Comparison of ENCODE assay signal across 1 cellular context in genomic region chr11:63915961-63916836, GRCh38.
TF ChIP-seq lines count a peak whose summit lies in the region.

No MANE protein-coding gene starts in this region.

TF ChIP-seq in HepG2, 621 proteins besides CTCF, POLR2A, EP300 and RAD21 (continued from another document and continues in another):
- TF ChIP-seq NFAT5 (CRISPR knock-in tag; IDR thresholded peaks at IDR 0.05) = peak; percentile 28; the same call in 1 of the 2 replicates
- TF ChIP-seq DNMT3B (CRISPR knock-in tag; conservative IDR thresholded peaks at IDR 0.05) = no peak
- no peak for TF ChIP-seq ETV6 (CRISPR knock-in tag; conservative IDR thresholded peaks at IDR 0.05)
- no peak for TF ChIP-seq HNF4G (IDR thresholded peaks at IDR 0.05; ENCODE audit: borderline replicate concordance, low read depth, low read length)
- no peak for TF ChIP-seq HNF4G (CRISPR knock-in tag; IDR thresholded peaks at IDR 0.05; ENCODE audit: borderline replicate concordance, low read depth)
- 0 out of 2 replicates have a peak, but pooled peaks have one; percentile 25 for TF ChIP-seq RXRB (CRISPR knock-in tag; IDR thresholded peaks at IDR 0.05; ENCODE audit: borderline replicate concordance)
- TF ChIP-seq WIZ (CRISPR knock-in tag; IDR thresholded peaks at IDR 0.05) = no peak
- no peak for TF ChIP-seq MEIS1 (CRISPR knock-in tag; IDR thresholded peaks at IDR 0.05; ENCODE audit: borderline replicate concordance)
- TF ChIP-seq ZNF691 (CRISPR knock-in tag; IDR thresholded peaks at IDR 0.05; ENCODE audit: borderline replicate concordance, low read depth) = peak; percentile 37; the same call in 1 of the 2 replicates
- TF ChIP-seq ETV5 (CRISPR knock-in tag; IDR thresholded peaks at IDR 0.05; ENCODE audit: borderline replicate concordance) = no peak
- 0 out of 2 replicates have a peak, but pooled peaks have one; percentile 18 for TF ChIP-seq HNRNPL (IDR thresholded peaks at IDR 0.05; ENCODE audit: low read depth, low read length)
- no peak for TF ChIP-seq CCAR2 (optimal IDR thresholded peaks at IDR 0.05; ENCODE audit: low read depth, low read length)
- TF ChIP-seq HDAC1 (CRISPR knock-in tag; IDR thresholded peaks at IDR 0.05) = peak; percentile 7; the same call in 1 of the 2 replicates
- TF ChIP-seq SRY (CRISPR knock-in tag; IDR thresholded peaks at IDR 0.05) = peak; percentile 70; the same call in 1 of the 2 replicates
- no peak for TF ChIP-seq U2AF2 (IDR thresholded peaks at IDR 0.05; ENCODE audit: low read depth, low read length)
- peak; percentile 29; the same call in 1 of the 2 replicates for TF ChIP-seq ZSCAN9 (CRISPR knock-in tag; IDR thresholded peaks at IDR 0.05; ENCODE audit: borderline replicate concordance)
- TF ChIP-seq ERF (CRISPR knock-in tag; IDR thresholded peaks at IDR 0.05) = peak; percentile 35; the same call in 1 of the 2 replicates
- peak; percentile 80; the same call in 1 of the 2 replicates for TF ChIP-seq ZNF576 (CRISPR knock-in tag; IDR thresholded peaks at IDR 0.05)
- TF ChIP-seq HDAC6 (IDR thresholded peaks at IDR 0.05; ENCODE audit: low read depth, low read length) = no peak
- peak; percentile 48 for TF ChIP-seq AGO1 (IDR thresholded peaks at IDR 0.05; ENCODE audit: low read depth, low read length, poor library complexity, severe bottlenecking)
- 0 out of 2 replicates have a peak, but pooled peaks have one; percentile 13 for TF ChIP-seq CBFB (CRISPR knock-in tag; IDR thresholded peaks at IDR 0.05)
- TF ChIP-seq HMGXB4 (CRISPR knock-in tag; IDR thresholded peaks at IDR 0.05; ENCODE audit: borderline replicate concordance in 1 of 2, low read depth in 1 of 2) = peak; percentile 60 to 93; a peak in 3 of 4 replicates
- no peak for TF ChIP-seq SIN3A (IDR thresholded peaks at IDR 0.05; ENCODE audit: borderline replicate concordance, low read depth, low read length)
- 0 out of 2 replicates have a peak, but pooled peaks have one; percentile 20 for TF ChIP-seq ZNF891 (CRISPR knock-in tag; IDR thresholded peaks at IDR 0.05)
- TF ChIP-seq ZSCAN25 (CRISPR knock-in tag; IDR thresholded peaks at IDR 0.05) = no peak
- TF ChIP-seq JARID2 (CRISPR knock-in tag; IDR thresholded peaks at IDR 0.05; ENCODE audit: insufficient replicate concordance) = peak; percentile 53
- no peak for TF ChIP-seq ZNF652 (CRISPR knock-in tag; IDR thresholded peaks at IDR 0.05; ENCODE audit: borderline replicate concordance, low read depth)
- TF ChIP-seq THAP11 (CRISPR knock-in tag; IDR thresholded peaks at IDR 0.05) = peak; percentile 44; the same call in 1 of the 2 replicates
- TF ChIP-seq ZNF547 (CRISPR knock-in tag; IDR thresholded peaks at IDR 0.05) = 0 out of 2 replicates have a peak, but pooled peaks have one; percentile 56
- peak; percentile 23; the same call in 1 of the 2 replicates for TF ChIP-seq ZNF501 (CRISPR knock-in tag; IDR thresholded peaks at IDR 0.05)
- TF ChIP-seq ZSCAN31 (CRISPR knock-in tag; IDR thresholded peaks at IDR 0.05; ENCODE audit: low read depth) = no peak
- TF ChIP-seq ELK4 (CRISPR knock-in tag; IDR thresholded peaks at IDR 0.05; ENCODE audit: borderline replicate concordance) = no peak
- no peak for TF ChIP-seq ONECUT2 (CRISPR knock-in tag; IDR thresholded peaks at IDR 0.05)
- no peak for TF ChIP-seq MTA1 (CRISPR knock-in tag; IDR thresholded peaks at IDR 0.05; ENCODE audit: borderline replicate concordance)
- TF ChIP-seq SMAD1 (CRISPR knock-in tag; IDR thresholded peaks at IDR 0.05; ENCODE audit: borderline replicate concordance, low read depth) = peak; percentile 33; the same call in 1 of the 2 replicates
- no peak for TF ChIP-seq ZNF678 (CRISPR knock-in tag; IDR thresholded peaks at IDR 0.05)
- TF ChIP-seq KDM2A (CRISPR knock-in tag; IDR thresholded peaks at IDR 0.05; ENCODE audit: borderline replicate concordance, low read depth) = peak; percentile 36; the same call in 1 of the 2 replicates
- TF ChIP-seq ZGPAT (CRISPR knock-in tag; IDR thresholded peaks at IDR 0.05) = peak; percentile 25; the same call in 1 of the 2 replicates
- TF ChIP-seq BRD4 (CRISPR knock-in tag; IDR thresholded peaks at IDR 0.05) = no peak
- no peak for TF ChIP-seq PHF8 (CRISPR knock-in tag; IDR thresholded peaks at IDR 0.05)
- peak; percentile 85; the same call in 1 of the 2 replicates for TF ChIP-seq ZFP91 (CRISPR knock-in tag; IDR thresholded peaks at IDR 0.05; ENCODE audit: borderline replicate concordance)
- no peak for TF ChIP-seq ZNF414 (CRISPR knock-in tag; IDR thresholded peaks at IDR 0.05)
- peak; percentile 46 for TF ChIP-seq GATAD2A (CRISPR knock-in tag; IDR thresholded peaks at IDR 0.05)
- TF ChIP-seq MYPOP (CRISPR knock-in tag; IDR thresholded peaks at IDR 0.05) = peak; percentile 60; the same call in 1 of the 2 replicates
- peak; percentile 31; the same call in 1 of the 2 replicates for TF ChIP-seq TBX2 (CRISPR knock-in tag; IDR thresholded peaks at IDR 0.05; ENCODE audit: borderline replicate concordance)
- TF ChIP-seq THRA (CRISPR knock-in tag; IDR thresholded peaks at IDR 0.05; ENCODE audit: borderline replicate concordance) = peak; percentile 25; the same call in 1 of the 2 replicates
- TF ChIP-seq SOX5 (CRISPR knock-in tag; IDR thresholded peaks at IDR 0.05; ENCODE audit: borderline replicate concordance) = peak; percentile 11; the same call in 1 of the 2 replicates
- TF ChIP-seq ZBTB3 (CRISPR knock-in tag; IDR thresholded peaks at IDR 0.05; ENCODE audit: borderline replicate concordance, low read depth) = no peak
- TF ChIP-seq ZNF549 (CRISPR knock-in tag; IDR thresholded peaks at IDR 0.05) = no peak
